ENCODE assay signal across 8 cellular contexts in the genomic region with DNA sequence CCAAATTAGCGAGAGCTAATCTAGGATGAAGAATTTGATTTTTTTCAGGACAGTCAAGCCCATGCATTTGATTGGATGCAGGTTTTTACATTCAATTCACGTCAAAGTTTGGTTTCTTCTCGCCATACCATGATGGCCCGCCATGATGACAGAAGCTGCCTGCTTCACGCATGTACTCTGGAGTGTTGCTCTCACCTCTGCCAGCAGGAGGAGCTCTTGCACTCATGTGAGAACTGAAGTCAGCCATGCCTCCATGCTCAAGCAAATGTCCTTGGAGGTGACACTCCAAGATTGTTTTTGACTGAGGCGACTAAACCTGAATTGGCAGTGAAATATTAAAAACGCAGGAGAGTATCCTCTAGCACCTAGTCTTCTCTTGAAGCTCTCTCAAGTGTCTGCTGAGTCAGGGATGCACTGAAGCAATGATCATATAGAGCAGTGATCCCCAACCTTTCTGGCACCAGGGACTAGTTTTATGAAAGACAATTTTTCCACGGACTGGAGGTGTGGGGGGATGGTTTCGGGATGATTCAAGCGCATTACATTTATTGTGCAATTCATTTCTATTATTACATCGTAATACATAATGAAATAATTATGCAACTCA.
DNase-seq lines count a peak whose midpoint lies in the region; ATAC-seq and TF ChIP-seq lines count a peak whose summit lies in the region.

No MANE protein-coding gene starts in this region.

- peaks cover 8% of the 10 kb centered on the region for H3K9me3 Mint-ChIP-seq in nephron progenitor cell

- no peak overlapping the region for H3K27ac ChIP-seq in epithelial cell of prostate
- H3K27ac ChIP-seq in aorta (ENCODE audit: low read depth in 1 of 2, low read length in 2 of 2) = no peak overlapping the region

- intact Hi-C loops in aorta (cut with DNase I) = no loop called here

- DNase-seq in AG04449 (ENCODE audit: low read depth, low spot score) (no peak), NCI-H1092 treated with DMSO at 0.1 percent for 48 hours (lab: John Stamatoyannopoulos, UW) (peak; percentile 0), epithelial cell of prostate (ENCODE audit: low read depth, low spot score) (peak; percentile 31), nephron progenitor cell (peak; percentile 52), aorta (peak; percentile 82 to 83)
- DNase-seq in activated CD4-positive, alpha-beta T cell treated with anti-CD3 and anti-CD28 coated beads for 48 hours = peak; percentile 83

- TF ChIP-seq CTCF in AG04449 (IDR thresholded peaks at IDR 0.05; ENCODE audit: insufficient read depth, low read length, missing control alignments) (peak; percentile 53), nephron progenitor cell (IDR thresholded peaks at IDR 0.05) (peak; percentile 35)

- CTCF ChIA-PET in AG04449 (lab: Yijun Ruan, JAX) = interaction anchor here (0.8 to 2.0 kb wide), 6 partner anchors 9 to 238 kb away, joined by 3 to 6 read pairs (median 3); no protein-coding TSS in a partner anchor

- no peaks in the 10 kb centered on the region for H3K9me3 ChIP-seq in aorta (ENCODE audit: control insufficient read depth, low read length)

- no peaks in the 10 kb centered on the region for H3K4me1 ChIP-seq in aorta (ENCODE audit: control insufficient read depth in 1 of 2, insufficient read depth in 2 of 2, low read length in 2 of 2)

- no peaks in the 10 kb centered on the region for H3K27me3 ChIP-seq in aorta (ENCODE audit: control insufficient read depth in 1 of 2, insufficient read depth in 2 of 2, low read length in 1 of 2)

- H3K36me3 Mint-ChIP-seq in nephron progenitor cell (ENCODE audit: low read depth) = no peaks in the 10 kb centered on the region

- H3K4me3 Mint-ChIP-seq in nephron progenitor cell = no peak overlapping the region

- no peaks in the 10 kb centered on the region for H3K36me3 ChIP-seq in aorta (ENCODE audit: control insufficient read depth in 1 of 2, insufficient read depth in 2 of 2, low read length in 1 of 2)

- H3K4me3 ChIP-seq in AG04449 (ENCODE audit: low read depth, low read length) (no peak overlapping the region), aorta (ENCODE audit: low read length in 2 of 2) (no peak overlapping the region)

- ATAC-seq in GM18499 (IDR thresholded peaks at IDR 0.05; ENCODE audit: insufficient read depth, unreplicated experiment) = peak; percentile 99
- peak; percentile 96 for ATAC-seq in HG02840 (IDR thresholded peaks at IDR 0.05; ENCODE audit: low FRiP score, unreplicated experiment)
- ATAC-seq in aorta (ENCODE audit: low FRiP score) = no peak

- POLR2A ChIA-PET in AG04449 (lab: Yijun Ruan, JAX) = no interaction called here

- no peaks in the 10 kb centered on the region for H3K27me3 Mint-ChIP-seq in nephron progenitor cell (ENCODE audit: low read depth, poor library complexity)

- WGBS in aorta, 2 donors = 91 to 93% methylated on average over 11 of the region's 11 CpGs

- no peaks in the 10 kb centered on the region for H3K4me1 Mint-ChIP-seq in nephron progenitor cell

- H3K27ac Mint-ChIP-seq in nephron progenitor cell = no peak overlapping the region
